Comparison of ENCODE assay signal across 8 cellular contexts in genomic region chr1:150696151-150696550, GRCh38. TPM values are rescaled to one million over a fixed set of nuclear protein-coding genes. Genes with fewer than 3 reads are reported as not detected.
A peak's percentile ranks its signal among the peaks of the same experiment; 100 is the strongest.
DNase-seq lines count a peak whose midpoint lies in the region; TF ChIP-seq lines count a peak whose summit lies in the region.

No MANE protein-coding gene starts in this region.

- H3K27ac ChIP-seq in CD4-positive, alpha-beta memory T cell (ENCODE audit: low read depth, low read length), result peak overlapping the region; percentile 18

- peak overlapping the region; percentile 85 to 99 (median 96) for H3K4me3 Mint-ChIP-seq in CD4-positive, alpha-beta memory T cell
- H3K4me3 Mint-ChIP-seq in nephron progenitor cell, result peak overlapping the region; percentile 100

- peaks cover 27% of the 10 kb centered on the region for H3K4me1 ChIP-seq in CD4-positive, alpha-beta memory T cell (ENCODE audit: insufficient read depth, low read length)

- intact Hi-C loops in CD4-positive, alpha-beta memory T cell (cut with micrococcal nuclease), result loop anchor here (2.0 to 5.0 kb wide), 2 partner anchors 75 to 181 kb away; partner anchors contain the start of gene ARNT

- TF ChIP-seq CTCF in nephron progenitor cell (IDR thresholded peaks at IDR 0.05), result no peak

- no peaks in the 10 kb centered on the region for H3K9me3 ChIP-seq in CD4-positive, alpha-beta memory T cell (ENCODE audit: control insufficient read depth in 1 of 2, low read length in 2 of 2)

- H3K36me3 Mint-ChIP-seq in CD4-positive, alpha-beta memory T cell, result peaks cover 19 to 30% of the 10 kb centered on the region in 2 donors
- peaks cover 40% of the 10 kb centered on the region for H3K36me3 Mint-ChIP-seq in nephron progenitor cell (ENCODE audit: low read depth)

- H3K9me3 Mint-ChIP-seq in CD4-positive, alpha-beta memory T cell, result no peaks in the 10 kb centered on the region
- no peaks in the 10 kb centered on the region for H3K9me3 Mint-ChIP-seq in nephron progenitor cell

- CTCF ChIA-PET in CD4-positive, alpha-beta memory T cell (lab: Charles Lee; ENCODE audit: partially characterized antibody), result interaction anchor here (1.7 to 2.6 kb wide), 2 partner anchors 135 to 163 kb away, joined by 4 to 18 read pairs; no protein-coding TSS in a partner anchor

- H3K4me3 ChIP-seq in CD4-positive, alpha-beta memory T cell (ENCODE audit: low read length in 2 of 2), result peak overlapping the region; percentile 19 to 48

- H3K36me3 ChIP-seq in CD4-positive, alpha-beta memory T cell (ENCODE audit: insufficient read depth, low read length), result peaks cover 11% of the 10 kb centered on the region

- POLR2A ChIA-PET in CD4-positive, alpha-beta memory T cell (lab: Charles Lee; ENCODE audit: partially characterized antibody), result interaction anchor here (1.0 to 2.5 kb wide), 9 partner anchors 12 to 808 kb away, joined by 4 to 26 read pairs (median 5); partner anchors contain the start of genes CTSS, ENSA, FALEC and MCL1

- peaks cover 1 to 3% of the 10 kb centered on the region in 2 donors for H3K27me3 Mint-ChIP-seq in CD4-positive, alpha-beta memory T cell
- peaks cover 8% of the 10 kb centered on the region for H3K27me3 Mint-ChIP-seq in nephron progenitor cell (ENCODE audit: low read depth, poor library complexity)

- DNase-seq in CD4-positive, alpha-beta memory T cell, result no peak
- DNase-seq in MV-4-11 (lab: John Stamatoyannopoulos, UW), result peak; percentile 17
- peak; percentile 14 for DNase-seq in dermis blood vessel endothelial cell
- DNase-seq in nephron progenitor cell, result no peak
- no peak for DNase-seq in DMS153 (lab: John Stamatoyannopoulos, UW)
- DNase-seq in NCI-H2196 treated with DMSO at 0.1 percent for 48 hours (lab: John Stamatoyannopoulos, UW; ENCODE audit: unreplicated experiment), result no peak
- no peak for DNase-seq in HK-2 (ENCODE audit: unreplicated experiment)
- DNase-seq in GM19240 (ENCODE audit: insufficient read length, low spot score), result no peak

- H3K4me1 Mint-ChIP-seq in CD4-positive, alpha-beta memory T cell, result peaks cover 19 to 40% (median 28%) of the 10 kb centered on the region in 4 donors
- H3K4me1 Mint-ChIP-seq in nephron progenitor cell, result peaks cover 27% of the 10 kb centered on the region

- no peaks in the 10 kb centered on the region for H3K27me3 ChIP-seq in CD4-positive, alpha-beta memory T cell (ENCODE audit: insufficient read depth, low read length)

- H3K27ac Mint-ChIP-seq in CD4-positive, alpha-beta memory T cell, result peak overlapping the region; percentile 58 to 91 (median 72)
- H3K27ac Mint-ChIP-seq in nephron progenitor cell, result peak overlapping the region; percentile 31

RNA-seq across cellular contexts. Expression of gene GOLPH3L, which starts 0.8 kb away (rescaled TPM):
- 10 to 100 TPM; 29.7 to 30.4 TPM for total RNA-seq in CD4-positive, alpha-beta memory T cell
- 10 to 100 TPM; 16.7 to 25.7 TPM for polyA plus RNA-seq in CD4-positive, alpha-beta memory T cell
- 17.4 and 24.8 TPM in 2 replicates for total RNA-seq in dermis blood vessel endothelial cell

RNA-seq across cellular contexts. Expression of gene HORMAD1, which starts 24.5 kb away (rescaled TPM):
- under 1 TPM in 1 of 2 experiments, not detected in 1; 0.64 TPM for total RNA-seq in CD4-positive, alpha-beta memory T cell
- polyA plus RNA-seq in CD4-positive, alpha-beta memory T cell, result not detected
- total RNA-seq in dermis blood vessel endothelial cell, result 0.17 TPM in 1 of 2 replicates, not detected in the other

Comparison
In these comparisons a context has a peak if more than half of its experiments do, and no peak if none do; other contexts are left out.
1. DNase-seq: peak in MV-4-11 (single experiment) and dermis blood vessel endothelial cell (single experiment); none in CD4-positive, alpha-beta memory T cell (0 of 5), nephron progenitor cell (single experiment), DMS153 (single experiment), NCI-H2196 treated with DMSO at 0.1 percent for 48 hours (single experiment), HK-2 (single experiment) and GM19240 (single experiment).